16 cellular contexts compared by ENCODE assay signal in the genomic region with DNA sequence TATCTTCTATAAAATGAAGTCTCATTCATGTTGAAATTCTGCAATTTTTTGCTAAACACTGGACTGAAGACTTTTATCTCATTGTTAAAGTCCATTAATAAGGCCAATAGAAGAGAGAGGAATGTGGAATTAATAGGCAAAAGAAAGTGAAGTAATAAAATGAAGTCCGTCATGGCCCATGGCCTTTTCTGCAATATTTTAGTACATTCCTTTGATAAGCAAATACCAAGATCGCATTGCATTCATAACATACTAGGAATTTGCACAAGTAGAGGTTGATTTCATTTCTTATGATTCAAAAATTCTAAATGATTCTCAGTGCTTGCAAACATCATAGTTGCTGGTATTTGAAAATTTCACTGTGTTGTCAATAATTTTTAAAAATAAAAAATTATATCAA.
DNase-seq lines count a peak whose midpoint lies in the region; ATAC-seq, FAIRE-seq and TF ChIP-seq lines count a peak whose summit lies in the region.
"Had no signal": no experiment of that assay in that cellular context is flagged by ENCODE, and none has a peak within 500 bp of the region (broad histone marks: within the 10 kb centered on the region; RNA-seq: fewer than 3 reads in every experiment).

No MANE protein-coding gene starts in this region.

- no peaks in the 10 kb centered on the region for H3K4me1 Mint-ChIP-seq in astrocyte (ENCODE audit: low read depth, unreplicated experiment)

- H3K27ac ChIP-seq in astrocyte (ENCODE audit: low read depth, low read length): no peak overlapping the region
- H3K27ac ChIP-seq: KMS-11 had no signal

- no peaks in the 10 kb centered on the region for H3K36me3 Mint-ChIP-seq in astrocyte (ENCODE audit: low read depth, unreplicated experiment)

- TF ChIP-seq CTCF in astrocyte (IDR thresholded peaks at IDR 0.05; ENCODE audit: insufficient read depth, low read depth, low read length) (no peak), omental fat pad (IDR thresholded peaks at IDR 0.05) (no peak)

- H3K36me3 ChIP-seq in astrocyte (ENCODE audit: insufficient read depth, low read length): no peaks in the 10 kb centered on the region

- H2AFZ ChIP-seq in astrocyte (ENCODE audit: low read depth, low read length): no peak overlapping the region

- no peak overlapping the region for H3K4me2 ChIP-seq in astrocyte (ENCODE audit: low read length)
- H3K4me2 ChIP-seq: KMS-11 had no signal

- no peak overlapping the region for H3K27ac Mint-ChIP-seq in astrocyte (ENCODE audit: unreplicated experiment)

- H3K9me3 ChIP-seq in astrocyte (ENCODE audit: insufficient read depth, low read depth, low read length): no peaks in the 10 kb centered on the region

- H3K9me3 Mint-ChIP-seq in astrocyte (ENCODE audit: unreplicated experiment): no peaks in the 10 kb centered on the region

- H4K20me1 ChIP-seq in astrocyte (ENCODE audit: insufficient read depth, low read length): no peaks in the 10 kb centered on the region

- no peak for FAIRE-seq in astrocyte (lab: Jason Lieb, UNC)
- FAIRE-seq: H1 had no signal

- H3K27me3 Mint-ChIP-seq in astrocyte (ENCODE audit: low read depth, unreplicated experiment): peaks cover 2% of the 10 kb centered on the region

- no peaks in the 10 kb centered on the region for H3K79me2 ChIP-seq in astrocyte (ENCODE audit: insufficient read depth, low read length)

- peak; percentile 18 for DNase-seq in EL
- peak; percentile 56 for DNase-seq in astrocyte (ENCODE audit: low read depth)
- peak; percentile 6 for DNase-seq in fibroblast of peridontal ligament (ENCODE audit: extremely low read depth)
- DNase-seq in omental fat pad (ENCODE audit: low spot score): no peak
- no peak for DNase-seq in activated CD4-positive, alpha-beta T cell treated with anti-CD3 and anti-CD28 coated beads, Interleukin-2, amount 50 U/mL, for 4 hours
- no peak for DNase-seq in stimulated activated CD4-positive, alpha-beta T cell treated with anti-CD3 and anti-CD28 coated beads, Interleukin-4, amount 100 ng/mL, for 24 hours
- no peak for DNase-seq in NCI-H82 (lab: John Stamatoyannopoulos, UW)
- DNase-seq: C1 segment of cervical spinal cord, DMS79 treated with DMSO at 0.1 percent for 48 hours, MV-4-11, NCI-H187 treated with DMSO at 0.1 percent for 48 hours, NCI-H345, NCI-H524 treated with DMSO at 0.1 percent for 48 hours had no signal

- no peak overlapping the region for H3K4me3 Mint-ChIP-seq in astrocyte (ENCODE audit: unreplicated experiment)

- H3K27me3 ChIP-seq in astrocyte (ENCODE audit: insufficient read depth, low read length): no peaks in the 10 kb centered on the region

- no peaks in the 10 kb centered on the region for H3K4me1 ChIP-seq in astrocyte (ENCODE audit: insufficient read depth, low read length)

- no peak overlapping the region for H3K4me3 ChIP-seq in astrocyte (ENCODE audit: insufficient read depth, low read depth, low read length)

- H3K9ac ChIP-seq in astrocyte (ENCODE audit: low read length): no peak overlapping the region
- H3K9ac ChIP-seq: KMS-11 had no signal

- peak; percentile 75 for ATAC-seq in omental fat pad (ENCODE audit: low FRiP score)
- ATAC-seq: Panc1 had no signal

Comparison
In these comparisons a context has a peak if more than half of its experiments do, and no peak if none do; other contexts are left out.
1. DNase-seq: peak in EL (single experiment), astrocyte (single experiment) and fibroblast of peridontal ligament (single experiment); none in omental fat pad (single experiment), activated CD4-positive, alpha-beta T cell treated with anti-CD3 and anti-CD28 coated beads, Interleukin-2, amount 50 U/mL, for 4 hours (0 of 2), stimulated activated CD4-positive, alpha-beta T cell treated with anti-CD3 and anti-CD28 coated beads, Interleukin-4, amount 100 ng/mL, for 24 hours (single experiment) and NCI-H82 (single experiment).